In the genomic region with DNA sequence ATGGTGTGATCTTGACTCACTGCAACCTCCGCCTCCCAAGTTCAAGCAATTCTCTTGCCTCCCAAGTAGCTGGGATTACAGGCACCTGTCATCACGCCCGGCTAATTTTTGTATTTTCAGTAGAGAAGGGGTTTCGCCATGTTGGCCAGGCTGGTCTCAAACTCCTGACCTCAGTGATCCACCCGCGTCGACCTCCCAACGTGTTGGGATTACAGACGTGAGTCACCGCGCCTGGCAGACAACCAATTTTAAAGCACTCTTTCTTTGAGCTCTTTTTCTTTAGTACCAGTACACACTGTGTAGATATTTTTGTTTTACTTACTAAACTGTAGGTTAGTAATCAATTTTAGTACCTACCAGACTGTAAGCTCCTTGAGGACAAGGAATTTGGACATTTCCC, we compare ENCODE assay signal across 8 cellular contexts. TPM values are rescaled to one million over a fixed set of nuclear protein-coding genes. Genes with fewer than 3 reads are reported as not detected.
DNase-seq lines count a peak whose midpoint lies in the region; ATAC-seq and TF ChIP-seq lines count a peak whose summit lies in the region.
"Not testable (repeated sequence)": the region's sequence is repeated elsewhere in the genome, so short reads cannot be mapped to it uniquely, and the experiment has no call there.

No MANE protein-coding gene starts in this region.

- H3K27me3 ChIP-seq in BLaER1; naive thymus-derived CD4-positive, alpha-beta T cell (ENCODE audit: control insufficient read depth in 2 of 2, insufficient read depth in 2 of 2, low read length in 2 of 2); skeletal muscle satellite cell (ENCODE audit: control insufficient read depth, insufficient read depth, low read length): not testable (repeated sequence)

- CTCF ChIA-PET in naive thymus-derived CD4-positive, alpha-beta T cell (lab: Charles Lee), result not testable (repeated sequence)

- H3K36me3 ChIP-seq in BLaER1, result peaks cover 47% of the 10 kb centered on the region
- peaks cover 0 to 22% (median 3%) of the 10 kb centered on the region in 3 experiments for H3K36me3 ChIP-seq in naive thymus-derived CD4-positive, alpha-beta T cell (ENCODE audit: control insufficient read depth in 2 of 3, insufficient read depth in 3 of 3, low read length in 3 of 3)
- peaks cover 16% of the 10 kb centered on the region for H3K36me3 ChIP-seq in skeletal muscle satellite cell (ENCODE audit: insufficient read depth, low read length)

- not testable (repeated sequence) for H3K27me3 Mint-ChIP-seq in IgD-negative memory B cell; T-helper 1 cell treated with Interleukin-12 subunit alpha and Interleukin-12 subunit beta and Interleukin-4 antibody, amounts not matched to agents 30 μg/mL and 1 μg/mL, for 36 hours (ENCODE audit: low read depth); activated T-helper 1 cell treated with anti-CD3 and anti-CD28 coated beads, Interleukin-12 subunit alpha, Interleukin-12 subunit beta, Interleukin-2, Interleukin-4 antibody, amounts not matched to agents 30 ng/mL and 10 ng/mL and 1 ng/mL, durations not matched to agents 14 hours and 24 hours and 36 hours (ENCODE audit: insufficient read depth); naive thymus-derived CD4-positive, alpha-beta T cell
- H3K27me3 Mint-ChIP-seq in brain, result peaks cover 18% of the 10 kb centered on the region

- not testable (repeated sequence) for TF ChIP-seq CTCF in brain (conservative IDR thresholded peaks at IDR 0.05); fibroblast of mammary gland (conservative IDR thresholded peaks at IDR 0.05; ENCODE audit: control insufficient read depth, insufficient read depth, low read depth, low read length)

- not testable (repeated sequence) for H3K9ac ChIP-seq in BLaER1; skeletal muscle satellite cell (ENCODE audit: low read depth, low read length)

- peaks cover 53% of the 10 kb centered on the region for H4K20me1 ChIP-seq in BLaER1

- H3K4me1 ChIP-seq in BLaER1, result peaks cover 39% of the 10 kb centered on the region
- H3K4me1 ChIP-seq in naive thymus-derived CD4-positive, alpha-beta T cell (ENCODE audit: control insufficient read depth in 2 of 2, insufficient read depth in 2 of 2, low read length in 2 of 2), result peaks cover 19 to 23% of the 10 kb centered on the region in 2 donors
- H3K4me1 ChIP-seq in skeletal muscle satellite cell (ENCODE audit: control insufficient read depth, insufficient read depth, low read length), result peaks cover 21% of the 10 kb centered on the region

- H3K4me3 Mint-ChIP-seq in IgD-negative memory B cell (peak overlapping the region in 3 of 4 donors; percentile 38 to 99 (median 74)), brain (peak overlapping the region; percentile 91 to 100 (median 99))
- H3K4me3 Mint-ChIP-seq in T-helper 1 cell treated with Interleukin-12 subunit alpha and Interleukin-12 subunit beta and Interleukin-4 antibody, amounts not matched to agents 30 μg/mL and 1 μg/mL, for 36 hours, result peak overlapping the region; percentile 50
- peak overlapping the region; percentile 99 for H3K4me3 Mint-ChIP-seq in activated T-helper 1 cell treated with anti-CD3 and anti-CD28 coated beads, Interleukin-12 subunit alpha, Interleukin-12 subunit beta, Interleukin-2, Interleukin-4 antibody, amounts not matched to agents 30 ng/mL and 10 ng/mL and 1 ng/mL, durations not matched to agents 14 hours and 24 hours and 36 hours
- peak overlapping the region; percentile 25 to 100 (median 98) for H3K4me3 Mint-ChIP-seq in naive thymus-derived CD4-positive, alpha-beta T cell

- POLR2A ChIA-PET in naive thymus-derived CD4-positive, alpha-beta T cell (lab: Charles Lee), result not testable (repeated sequence)

- H3K4me1 Mint-ChIP-seq in IgD-negative memory B cell (peaks cover 27 to 37% (median 36%) of the 10 kb centered on the region in 3 donors), brain (peaks cover 52% of the 10 kb centered on the region)
- peaks cover 29% of the 10 kb centered on the region for H3K4me1 Mint-ChIP-seq in T-helper 1 cell treated with Interleukin-12 subunit alpha and Interleukin-12 subunit beta and Interleukin-4 antibody, amounts not matched to agents 30 μg/mL and 1 μg/mL, for 36 hours (ENCODE audit: low read depth)
- H3K4me1 Mint-ChIP-seq in activated T-helper 1 cell treated with anti-CD3 and anti-CD28 coated beads, Interleukin-12 subunit alpha, Interleukin-12 subunit beta, Interleukin-2, Interleukin-4 antibody, amounts not matched to agents 30 ng/mL and 10 ng/mL and 1 ng/mL, durations not matched to agents 14 hours and 24 hours and 36 hours (ENCODE audit: low read depth), result peaks cover 35% of the 10 kb centered on the region
- H3K4me1 Mint-ChIP-seq in naive thymus-derived CD4-positive, alpha-beta T cell, result peaks cover 24 to 70% (median 53%) of the 10 kb centered on the region in 7 donors

- not testable (repeated sequence) for DNase-seq in activated T-helper 1 cell treated with anti-CD3 and anti-CD28 coated beads, Interleukin-12 subunit alpha, Interleukin-12 subunit beta, Interleukin-2, Interleukin-4 antibody, amounts not matched to agents 30 ng/mL and 10 ng/mL and 1 ng/mL, durations not matched to agents 14 hours and 24 hours and 36 hours (ENCODE audit: low spot score); naive thymus-derived CD4-positive, alpha-beta T cell
- DNase-seq in fibroblast of mammary gland (ENCODE audit: low read depth), result peak; percentile 48

- H3K4me3 ChIP-seq in BLaER1; fibroblast of mammary gland (ENCODE audit: control insufficient read depth, low read depth, low read length); naive thymus-derived CD4-positive, alpha-beta T cell (ENCODE audit: low read length); skeletal muscle satellite cell (ENCODE audit: low read length): not testable (repeated sequence)

- not testable (repeated sequence) for H3K36me3 Mint-ChIP-seq in IgD-negative memory B cell
- peaks cover 24% of the 10 kb centered on the region for H3K36me3 Mint-ChIP-seq in T-helper 1 cell treated with Interleukin-12 subunit alpha and Interleukin-12 subunit beta and Interleukin-4 antibody, amounts not matched to agents 30 μg/mL and 1 μg/mL, for 36 hours (ENCODE audit: low read depth)
- H3K36me3 Mint-ChIP-seq in activated T-helper 1 cell treated with anti-CD3 and anti-CD28 coated beads, Interleukin-12 subunit alpha, Interleukin-12 subunit beta, Interleukin-2, Interleukin-4 antibody, amounts not matched to agents 30 ng/mL and 10 ng/mL and 1 ng/mL, durations not matched to agents 14 hours and 24 hours and 36 hours (ENCODE audit: low read depth), result peaks cover 31% of the 10 kb centered on the region
- H3K36me3 Mint-ChIP-seq in brain, result peaks cover 46% of the 10 kb centered on the region
- H3K36me3 Mint-ChIP-seq in naive thymus-derived CD4-positive, alpha-beta T cell, result peaks cover 3 to 26% (median 7%) of the 10 kb centered on the region in 5 donors

- ATAC-seq in naive thymus-derived CD4-positive, alpha-beta T cell, result not testable (repeated sequence)

- intact Hi-C loops in activated T-helper 1 cell treated with anti-CD3 and anti-CD28 coated beads, Interleukin-12 subunit alpha, Interleukin-12 subunit beta, Interleukin-2, Interleukin-4 antibody, amounts not matched to agents 30 ng/mL and 10 ng/mL and 1 ng/mL, durations not matched to agents 14 hours and 24 hours and 36 hours (cut with micrococcal nuclease), result loop anchor here (5.0 kb wide), 1 partner anchor 1555 kb away; the partner anchor contains the start of gene CCNYL1
- intact Hi-C loops in naive thymus-derived CD4-positive, alpha-beta T cell (cut with micrococcal nuclease), result loop anchor here (5.0 kb wide), 3 partner anchors 155 to 1870 kb away; partner anchors contain the start of gene PLEKHM3 (in 1 of the 2)

- not testable (repeated sequence) for H3K9me3 Mint-ChIP-seq in IgD-negative memory B cell; T-helper 1 cell treated with Interleukin-12 subunit alpha and Interleukin-12 subunit beta and Interleukin-4 antibody, amounts not matched to agents 30 μg/mL and 1 μg/mL, for 36 hours; activated T-helper 1 cell treated with anti-CD3 and anti-CD28 coated beads, Interleukin-12 subunit alpha, Interleukin-12 subunit beta, Interleukin-2, Interleukin-4 antibody, amounts not matched to agents 30 ng/mL and 10 ng/mL and 1 ng/mL, durations not matched to agents 14 hours and 24 hours and 36 hours; brain; naive thymus-derived CD4-positive, alpha-beta T cell

- not testable (repeated sequence) for H3K27ac ChIP-seq in BLaER1; naive thymus-derived CD4-positive, alpha-beta T cell (ENCODE audit: low read depth, low read length)

- H3K4me2 ChIP-seq in BLaER1 (peak overlapping the region; percentile 95; the same call in 1 of the 2 replicates), skeletal muscle satellite cell (ENCODE audit: low read length) (peak overlapping the region; percentile 87)

- not testable (repeated sequence) for H3K27ac Mint-ChIP-seq in IgD-negative memory B cell; T-helper 1 cell treated with Interleukin-12 subunit alpha and Interleukin-12 subunit beta and Interleukin-4 antibody, amounts not matched to agents 30 μg/mL and 1 μg/mL, for 36 hours; naive thymus-derived CD4-positive, alpha-beta T cell
- H3K27ac Mint-ChIP-seq in activated T-helper 1 cell treated with anti-CD3 and anti-CD28 coated beads, Interleukin-12 subunit alpha, Interleukin-12 subunit beta, Interleukin-2, Interleukin-4 antibody, amounts not matched to agents 30 ng/mL and 10 ng/mL and 1 ng/mL, durations not matched to agents 14 hours and 24 hours and 36 hours, result peak overlapping the region; percentile 48
- H3K27ac Mint-ChIP-seq in brain, result peak overlapping the region in 1 of 5 experiments; percentile 61

- not testable (repeated sequence) for H3K9me3 ChIP-seq in BLaER1; naive thymus-derived CD4-positive, alpha-beta T cell (ENCODE audit: control insufficient read depth in 2 of 3, low read length in 3 of 3); skeletal muscle satellite cell (replicated peaks; ENCODE audit: low read length)

RNA-seq across cellular contexts. Expression of gene NDUFS1, which starts 2.2 kb away (rescaled TPM):
- 24.3 TPM for polyA plus RNA-seq in IgD-negative memory B cell
- 76.6 and 78.0 TPM in 2 replicates for total RNA-seq in activated T-helper 1 cell treated with anti-CD3 and anti-CD28 coated beads, Interleukin-12 subunit alpha, Interleukin-12 subunit beta, Interleukin-2, Interleukin-4 antibody, amounts not matched to agents 30 ng/mL and 10 ng/mL and 1 ng/mL, durations not matched to agents 14 hours and 24 hours and 36 hours
- 55.6 TPM for polyA plus RNA-seq in brain (ENCODE audit: insufficient read depth, low read depth, low replicate concordance)
- total RNA-seq in naive thymus-derived CD4-positive, alpha-beta T cell, result 10 to 100 TPM; 37.3 to 61.9 (median 56.3) TPM
- 10 to 100 TPM; 40.8 to 42.9 TPM for polyA plus RNA-seq in naive thymus-derived CD4-positive, alpha-beta T cell
- 91.3 and 121 TPM in 2 replicates for total RNA-seq in skeletal muscle satellite cell (2012; rRNA removed)

RNA-seq across cellular contexts. Expression of gene EEF1B2, which starts 2.7 kb away (rescaled TPM):
- polyA plus RNA-seq in IgD-negative memory B cell (1,100 TPM), brain (ENCODE audit: insufficient read depth, low read depth, low replicate concordance) (333 TPM)
- total RNA-seq in activated T-helper 1 cell treated with anti-CD3 and anti-CD28 coated beads, Interleukin-12 subunit alpha, Interleukin-12 subunit beta, Interleukin-2, Interleukin-4 antibody, amounts not matched to agents 30 ng/mL and 10 ng/mL and 1 ng/mL, durations not matched to agents 14 hours and 24 hours and 36 hours, result 698 and 711 TPM in 2 replicates
- 1,000 to 10,000 TPM in 3 of 5 experiments, 100 to 1,000 TPM in 2; 542 to 1,236 (median 1,148) TPM for total RNA-seq in naive thymus-derived CD4-positive, alpha-beta T cell
- 1,000 to 10,000 TPM; 1,315 to 1,474 TPM for polyA plus RNA-seq in naive thymus-derived CD4-positive, alpha-beta T cell
- 658 and 833 TPM in 2 replicates for total RNA-seq in skeletal muscle satellite cell (2012; rRNA removed)
